In genomic region chr6:145749632-145750031, GRCh38 we compare ENCODE assay signal across 8 cellular contexts. TPM values are rescaled to one million over a fixed set of nuclear protein-coding genes. Genes with fewer than 3 reads are reported as not detected.
DNase-seq lines count a peak whose midpoint lies in the region; ATAC-seq and TF ChIP-seq lines count a peak whose summit lies in the region.

No MANE protein-coding gene starts in this region.

- peak; percentile 60 for DNase-seq in GM04504 (ENCODE audit: low read depth)
- DNase-seq in SK-N-MC (ENCODE audit: low read depth, low spot score): no peak
- no peak for DNase-seq in left lung
- DNase-seq in NCI-H187 (lab: John Stamatoyannopoulos, UW): no peak
- DNase-seq in stimulated activated CD4-positive, alpha-beta T cell treated with anti-CD3 and anti-CD28 coated beads, Interleukin-4, amount 100 ng/mL, for 4 hours: no peak
- no peak for DNase-seq in Caco-2
- no peak for DNase-seq in activated CD4-positive, alpha-beta T cell treated with anti-CD3 and anti-CD28 coated beads, Interleukin-2, amount 50 U/mL, for 4 hours

- no peaks in the 10 kb centered on the region for H3K36me3 Mint-ChIP-seq in Caco-2 (ENCODE audit: insufficient read depth, unreplicated experiment)

- TF ChIP-seq CTCF in left lung (IDR thresholded peaks at IDR 0.05) (no peak), Caco-2 (IDR thresholded peaks at IDR 0.05; ENCODE audit: insufficient read depth in 1 of 2, low read depth in 1 of 2, low read length in 1 of 2, severe bottlenecking in 1 of 2, unreplicated experiment in 1 of 2) (no peak)

- H3K4me1 ChIP-seq in left lung (no peaks in the 10 kb centered on the region), Caco-2 (peaks cover 7% of the 10 kb centered on the region)

- H3K4me3 ChIP-seq in SK-N-MC (peak overlapping the region; percentile 35; the same call in 1 of the 2 replicates), left lung (no peak overlapping the region), Caco-2 (ENCODE audit: low read depth, low read length) (no peak overlapping the region)

- intact Hi-C loops in left lung (cut with DNase I): no loop called here
- intact Hi-C loops in Caco-2 (cut with micrococcal nuclease; ENCODE audit: unreplicated experiment): no loop called here

- H3K9me3 ChIP-seq in SK-N-MC (ENCODE audit: low read depth, low read length): 0 out of 2 replicates have a peak, but pooled peaks cover 4% of the 10 kb centered on the region
- no peaks in the 10 kb centered on the region for H3K9me3 ChIP-seq in left lung
- H3K9me3 ChIP-seq in Caco-2: peaks cover 12% of the 10 kb centered on the region

- H3K27me3 ChIP-seq in left lung: no peaks in the 10 kb centered on the region
- no peaks in the 10 kb centered on the region for H3K27me3 ChIP-seq in Caco-2 (replicated peaks; ENCODE audit: control insufficient read depth, insufficient read depth, low read length)

- POLR2A ChIA-PET in Caco-2 (lab: Charles Lee): no interaction called here

- no peak overlapping the region for H3K9ac ChIP-seq in SK-N-MC (ENCODE audit: insufficient read length)

- no peak overlapping the region for H3K27ac Mint-ChIP-seq in Caco-2 (ENCODE audit: unreplicated experiment)

- H3K36me3 ChIP-seq in SK-N-MC (ENCODE audit: insufficient read depth, low read length) (0 out of 2 replicates have a peak, but pooled peaks cover 8% of the 10 kb centered on the region), left lung (no peaks in the 10 kb centered on the region), Caco-2 (ENCODE audit: control insufficient read depth, insufficient read depth, low read length) (no peaks in the 10 kb centered on the region)

- H3K27ac ChIP-seq in SK-N-MC: peak overlapping the region; percentile 51; the same call in 1 of the 2 replicates
- no peak overlapping the region for H3K27ac ChIP-seq in left lung

- H3K27me3 Mint-ChIP-seq in Caco-2 (ENCODE audit: insufficient read depth, unreplicated experiment): no peaks in the 10 kb centered on the region

- BruUV-seq in Caco-2 (replicated peaks; lab: Mats Ljungman, UMichigan): no TSS peak

- H3K4me1 Mint-ChIP-seq in Caco-2 (ENCODE audit: low read depth, unreplicated experiment): peaks cover 7% of the 10 kb centered on the region

- ATAC-seq in HG02798 (IDR thresholded peaks at IDR 0.05; ENCODE audit: poor library complexity, unreplicated experiment) (peak; percentile 92), left lung (peak; percentile 47)

- H3K4me3 Mint-ChIP-seq in Caco-2 (ENCODE audit: unreplicated experiment): no peak overlapping the region

- CTCF ChIA-PET in Caco-2 (lab: Charles Lee): no interaction called here

- no peaks in the 10 kb centered on the region for H3K9me3 Mint-ChIP-seq in Caco-2 (ENCODE audit: unreplicated experiment)

RNA-seq across cellular contexts. Expression of gene EPM2A, which starts 14.3 kb away (rescaled TPM):
- 10 to 100 TPM in 1 of 2 donors, 1 to 10 TPM in 1; 4.9 to 11.0 TPM for total RNA-seq in left lung
- 6.9 and 8.1 TPM in 2 replicates for total RNA-seq in Caco-2 (2022)
